ENCODE assay signal across 20 cellular contexts in the genomic region with DNA sequence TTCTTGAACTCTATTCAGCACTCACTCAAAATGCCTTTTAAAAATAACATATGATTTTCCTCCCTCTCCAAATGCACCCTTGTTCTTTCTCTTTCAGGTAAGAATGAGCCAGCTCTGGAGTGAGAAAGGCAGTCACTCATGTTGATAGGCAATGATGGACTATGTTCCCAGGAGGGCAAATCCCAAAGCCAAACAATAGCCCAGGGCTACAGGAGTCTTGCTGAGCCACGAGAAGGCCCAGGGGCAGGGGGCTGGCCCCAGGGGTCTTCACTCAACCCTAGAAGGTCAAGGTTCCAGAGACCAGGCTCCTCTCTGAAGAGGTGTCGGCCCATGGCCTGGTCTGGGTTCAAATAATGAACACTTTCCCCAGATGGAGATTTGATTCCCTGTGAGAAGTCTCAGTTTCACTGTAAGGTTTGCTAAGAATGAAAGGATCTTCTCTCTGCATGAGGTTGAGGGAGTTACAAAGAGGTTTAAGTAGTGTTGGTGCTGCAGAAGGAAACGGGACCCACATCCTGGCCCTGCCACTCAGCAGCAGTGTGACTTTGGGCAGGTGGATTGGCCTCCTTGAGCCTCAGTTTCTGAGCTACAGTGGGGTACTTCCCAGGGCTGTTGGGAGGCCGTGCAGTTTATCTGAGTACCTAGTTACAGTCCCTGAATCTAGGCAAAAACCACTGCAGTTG. TPM values are rescaled to one million over a fixed set of nuclear protein-coding genes. Genes with fewer than 3 reads are reported as not detected.
A peak's percentile ranks its signal among the peaks of the same experiment; 100 is the strongest.
DNase-seq lines count a peak whose midpoint lies in the region; ATAC-seq lines count a peak whose summit lies in the region.
"Had no signal": no experiment of that assay in that cellular context is flagged by ENCODE, and none has a peak within 500 bp of the region (broad histone marks: within the 10 kb centered on the region; RNA-seq: fewer than 3 reads in every experiment).

No MANE protein-coding gene starts in this region.

- H3K4me3 Mint-ChIP-seq in activated T-cell treated with anti-CD3 and anti-CD28 coated beads, Interleukin-2, amount 50 U/mL, for 4 hours = no peak overlapping the region
- H3K4me3 Mint-ChIP-seq in activated T-cell treated with anti-CD3 and anti-CD28 coated beads, Interleukin-2, amount 50 U/mL, for 24 hours = no peak overlapping the region
- no peak overlapping the region for H3K4me3 Mint-ChIP-seq in activated naive CD8-positive, alpha-beta T cell treated with anti-CD3 and anti-CD28 coated beads, Interleukin-2, amount 50 U/mL, for 24 hours
- no peak overlapping the region for H3K4me3 Mint-ChIP-seq in stimulated activated effector memory CD8-positive, alpha-beta T cell treated with anti-CD3 and anti-CD28 coated beads, Interleukin-12 subunit alpha, Interleukin-12 subunit beta, amount 100 ng/mL, for 72 hours
- H3K4me3 Mint-ChIP-seq: B cell had no signal

- H3K9me3 Mint-ChIP-seq in activated T-cell treated with anti-CD3 and anti-CD28 coated beads, Interleukin-2, amount 50 U/mL, for 4 hours = no peaks in the 10 kb centered on the region
- no peaks in the 10 kb centered on the region for H3K9me3 Mint-ChIP-seq in activated T-cell treated with anti-CD3 and anti-CD28 coated beads, Interleukin-2, amount 50 U/mL, for 24 hours
- no peaks in the 10 kb centered on the region for H3K9me3 Mint-ChIP-seq in activated naive CD8-positive, alpha-beta T cell treated with anti-CD3 and anti-CD28 coated beads, Interleukin-2, amount 50 U/mL, for 24 hours
- no peaks in the 10 kb centered on the region for H3K9me3 Mint-ChIP-seq in stimulated activated effector memory CD8-positive, alpha-beta T cell treated with anti-CD3 and anti-CD28 coated beads, Interleukin-12 subunit alpha, Interleukin-12 subunit beta, amount 100 ng/mL, for 72 hours
- H3K9me3 Mint-ChIP-seq: activated naive CD4-positive, alpha-beta T cell treated with anti-CD3 and anti-CD28 coated beads, Interleukin-2, amount 50 U/mL, for 72 hours had no signal

- H3K27ac Mint-ChIP-seq in activated T-cell treated with anti-CD3 and anti-CD28 coated beads, Interleukin-2, amount 50 U/mL, for 24 hours = no peak overlapping the region
- no peak overlapping the region for H3K27ac Mint-ChIP-seq in activated naive CD8-positive, alpha-beta T cell treated with anti-CD3 and anti-CD28 coated beads, Interleukin-2, amount 50 U/mL, for 24 hours
- no peak overlapping the region for H3K27ac Mint-ChIP-seq in stimulated activated effector memory CD8-positive, alpha-beta T cell treated with anti-CD3 and anti-CD28 coated beads, Interleukin-12 subunit alpha, Interleukin-12 subunit beta, amount 100 ng/mL, for 72 hours
- H3K27ac Mint-ChIP-seq: B cell had no signal

- H3K36me3 Mint-ChIP-seq in activated T-cell treated with anti-CD3 and anti-CD28 coated beads, Interleukin-2, amount 50 U/mL, for 4 hours (ENCODE audit: insufficient read depth) = no peaks in the 10 kb centered on the region
- H3K36me3 Mint-ChIP-seq in activated T-cell treated with anti-CD3 and anti-CD28 coated beads, Interleukin-2, amount 50 U/mL, for 24 hours (ENCODE audit: low read depth) = no peaks in the 10 kb centered on the region
- H3K36me3 Mint-ChIP-seq in activated naive CD8-positive, alpha-beta T cell treated with anti-CD3 and anti-CD28 coated beads, Interleukin-2, amount 50 U/mL, for 24 hours (ENCODE audit: low read depth) = no peaks in the 10 kb centered on the region
- H3K36me3 Mint-ChIP-seq in stimulated activated effector memory CD8-positive, alpha-beta T cell treated with anti-CD3 and anti-CD28 coated beads, Interleukin-12 subunit alpha, Interleukin-12 subunit beta, amount 100 ng/mL, for 72 hours = no peaks in the 10 kb centered on the region
- H3K36me3 Mint-ChIP-seq: activated naive CD4-positive, alpha-beta T cell treated with anti-CD3 and anti-CD28 coated beads, Interleukin-2, amount 50 U/mL, for 72 hours had no signal

- DNase-seq in activated T-cell treated with anti-CD3 and anti-CD28 coated beads, Interleukin-2, amount 50 U/mL, for 4 hours = no peak
- no peak for DNase-seq in activated T-cell treated with anti-CD3 and anti-CD28 coated beads, Interleukin-2, amount 50 U/mL, for 24 hours
- DNase-seq in activated naive CD8-positive, alpha-beta T cell treated with anti-CD3 and anti-CD28 coated beads, Interleukin-2, amount 50 U/mL, for 24 hours = no peak
- no peak for DNase-seq in stimulated activated effector memory CD8-positive, alpha-beta T cell treated with anti-CD3 and anti-CD28 coated beads, Interleukin-12 subunit alpha, Interleukin-12 subunit beta, amount 100 ng/mL, for 72 hours (ENCODE audit: low spot score in 2 of 2)
- DNase-seq in OCI-M1 (lab: John Stamatoyannopoulos, UW) (no peak), anterior cingulate cortex (lab: John Stamatoyannopoulos, UW) (no peak)
- DNase-seq: DMS53, GF-D8, Karpas-422, NCI-H1694 treated with DMSO at 0.1 percent for 48 hours, NCI-H526 treated with DMSO at 0.1 percent for 48 hours, substantia nigra, upper lobe of right lung had no signal

- peak; percentile 41 to 42 for ATAC-seq in activated T-cell treated with anti-CD3 and anti-CD28 coated beads, Interleukin-2, amount 50 U/mL, for 4 hours
- ATAC-seq in activated naive CD8-positive, alpha-beta T cell treated with anti-CD3 and anti-CD28 coated beads, Interleukin-2, amount 50 U/mL, for 24 hours = peak; percentile 42
- ATAC-seq in stimulated activated effector memory CD8-positive, alpha-beta T cell treated with anti-CD3 and anti-CD28 coated beads, Interleukin-12 subunit alpha, Interleukin-12 subunit beta, amount 100 ng/mL, for 72 hours = peak; percentile 76
- no peak for ATAC-seq in GM21381 (IDR thresholded peaks at IDR 0.05; ENCODE audit: unreplicated experiment)
- ATAC-seq: upper lobe of right lung had no signal

- peaks cover 18% of the 10 kb centered on the region for H3K4me1 Mint-ChIP-seq in activated T-cell treated with anti-CD3 and anti-CD28 coated beads, Interleukin-2, amount 50 U/mL, for 4 hours (ENCODE audit: low read depth)
- peaks cover 24% of the 10 kb centered on the region for H3K4me1 Mint-ChIP-seq in activated T-cell treated with anti-CD3 and anti-CD28 coated beads, Interleukin-2, amount 50 U/mL, for 24 hours (ENCODE audit: low read depth)
- H3K4me1 Mint-ChIP-seq in activated naive CD8-positive, alpha-beta T cell treated with anti-CD3 and anti-CD28 coated beads, Interleukin-2, amount 50 U/mL, for 24 hours = peaks cover 17% of the 10 kb centered on the region
- peaks cover 20% of the 10 kb centered on the region for H3K4me1 Mint-ChIP-seq in stimulated activated effector memory CD8-positive, alpha-beta T cell treated with anti-CD3 and anti-CD28 coated beads, Interleukin-12 subunit alpha, Interleukin-12 subunit beta, amount 100 ng/mL, for 72 hours
- H3K4me1 Mint-ChIP-seq: B cell had no signal

- H3K36me3 ChIP-seq in KOPT-K1 (ENCODE audit: insufficient read depth, low read length) = no peaks in the 10 kb centered on the region
- H3K36me3 ChIP-seq: neutrophil, upper lobe of right lung had no signal

- H3K27me3 Mint-ChIP-seq in activated T-cell treated with anti-CD3 and anti-CD28 coated beads, Interleukin-2, amount 50 U/mL, for 4 hours (ENCODE audit: low read depth) = peaks cover 26% of the 10 kb centered on the region
- peaks cover 43% of the 10 kb centered on the region for H3K27me3 Mint-ChIP-seq in activated T-cell treated with anti-CD3 and anti-CD28 coated beads, Interleukin-2, amount 50 U/mL, for 24 hours
- H3K27me3 Mint-ChIP-seq in activated naive CD8-positive, alpha-beta T cell treated with anti-CD3 and anti-CD28 coated beads, Interleukin-2, amount 50 U/mL, for 24 hours = peaks cover 17% of the 10 kb centered on the region

- H3K9me3 ChIP-seq in KOPT-K1 (ENCODE audit: insufficient read depth, low read length, poor library complexity, severe bottlenecking) = no peaks in the 10 kb centered on the region
- H3K9me3 ChIP-seq: neutrophil, upper lobe of right lung had no signal

- peak overlapping the region; percentile 57 for H3K27ac ChIP-seq in KOPT-K1 (ENCODE audit: low read depth, low read length, poor library complexity, severe bottlenecking)
- H3K27ac ChIP-seq: neutrophil, upper lobe of right lung had no signal

RNA-seq across cellular contexts. Expression of a gene that starts 49.0 kb away (rescaled TPM):
- total RNA-seq in activated T-cell treated with anti-CD3 and anti-CD28 coated beads, Interleukin-2, amount 50 U/mL, for 4 hours = 1 to 10 TPM; 1.0 to 2.5 (median 2.0) TPM
- total RNA-seq: glomerular endothelial cell, H1 had no signal

RNA-seq across cellular contexts. Expression of a gene that starts 53.8 kb away (rescaled TPM):
- 10 to 100 TPM; 56.6 to 59.9 (median 58.5) TPM for total RNA-seq in activated T-cell treated with anti-CD3 and anti-CD28 coated beads, Interleukin-2, amount 50 U/mL, for 4 hours
